8 cellular contexts compared by ENCODE assay signal in the genomic region with DNA sequence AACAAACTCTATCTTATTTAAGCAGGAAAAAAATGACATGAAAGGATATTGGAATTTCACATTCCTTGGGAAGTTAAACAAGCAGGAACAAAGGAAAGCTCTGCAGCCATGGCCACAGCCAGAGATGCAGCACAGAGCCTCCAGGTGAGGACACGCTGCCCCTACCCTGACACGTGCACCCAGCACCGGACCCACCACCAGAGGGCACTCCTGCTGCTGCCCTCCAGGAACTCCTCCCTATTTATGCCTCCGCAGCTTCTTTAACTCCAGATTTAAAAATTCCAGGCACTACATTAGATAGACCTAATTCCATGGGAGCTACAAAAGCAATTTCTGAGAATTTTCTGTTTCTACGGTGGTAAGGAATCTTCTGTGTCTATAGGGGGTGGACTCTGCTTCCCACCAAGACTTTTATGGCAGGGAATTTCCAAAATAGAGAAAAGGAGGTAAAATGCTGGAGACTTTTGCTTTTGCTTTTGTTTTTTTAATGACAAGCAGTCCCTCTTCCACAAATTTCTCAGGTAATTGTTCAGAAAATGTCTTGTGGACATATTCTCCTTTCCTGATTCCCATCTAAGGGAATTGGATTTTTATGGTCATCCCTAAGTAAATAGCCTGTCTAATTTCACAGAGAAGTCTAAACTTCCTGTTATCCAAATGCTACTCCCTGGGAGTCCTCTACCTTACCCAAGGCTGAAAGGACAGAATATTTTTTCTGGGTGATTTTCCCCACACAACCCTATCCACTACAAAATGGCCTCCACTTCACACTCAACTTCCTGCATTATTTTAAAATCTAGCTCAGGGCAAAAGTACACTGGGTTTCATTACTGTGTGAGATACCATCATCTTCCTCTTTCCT.
DNase-seq lines count a peak whose midpoint lies in the region; ATAC-seq and TF ChIP-seq lines count a peak whose summit lies in the region.

No MANE protein-coding gene starts in this region.

- no peaks in the 10 kb centered on the region for H3K36me3 ChIP-seq in A673 (ENCODE audit: insufficient read depth, low read length, poor library complexity, severe bottlenecking)

- no peaks in the 10 kb centered on the region for H3K27me3 ChIP-seq in A673 (replicated peaks; ENCODE audit: insufficient read depth, low read depth, low read length, poor library complexity)
- H3K27me3 ChIP-seq in right cardiac atrium (ENCODE audit: control insufficient read depth, insufficient read depth), result no peaks in the 10 kb centered on the region

- intact Hi-C loops in A673 (cut with micrococcal nuclease; ENCODE audit: unreplicated experiment) (loop anchor here (2.0 kb wide), 1 partner anchor 126 kb away; no protein-coding TSS in a partner anchor), right cardiac atrium (cut with DNase I) (loop anchor here in 1 of 4 donors (5.0 kb wide), 1 partner anchor 122 kb away; no protein-coding TSS in a partner anchor)

- H3K4me1 ChIP-seq in A673 (ENCODE audit: insufficient read depth, low read length, poor library complexity, severe bottlenecking), result no peaks in the 10 kb centered on the region
- H3K4me1 ChIP-seq in right cardiac atrium (ENCODE audit: control insufficient read depth, insufficient read depth, low read length), result no peaks in the 10 kb centered on the region

- POLR2A ChIA-PET in A673 (lab: Charles Lee; ENCODE audit: low non-redundant PET) (no interaction called here), RWPE1 (lab: Yijun Ruan, JAX; ENCODE audit: low non-redundant PET) (no interaction called here)

- WGBS in right cardiac atrium, result 44% methylated on average over 5 of the region's 5 CpGs

- H3K27ac ChIP-seq in A673 (ENCODE audit: low read depth, low read length, poor library complexity, severe bottlenecking), result no peak overlapping the region
- H3K27ac ChIP-seq in RWPE1, result no peak overlapping the region
- H3K27ac ChIP-seq in right cardiac atrium (ENCODE audit: low read length), result no peak overlapping the region

- ATAC-seq in GM18502 (IDR thresholded peaks at IDR 0.05; ENCODE audit: poor library complexity, unreplicated experiment), result peak; percentile 80
- ATAC-seq in HG03442 (IDR thresholded peaks at IDR 0.05; ENCODE audit: unreplicated experiment), result peak; percentile 86
- peak; percentile 56 to 59 for ATAC-seq in right cardiac atrium

- H3K4me3 ChIP-seq in A673 (ENCODE audit: low read depth, low read length, poor library complexity, severe bottlenecking) (no peak overlapping the region), right cardiac atrium (ENCODE audit: low read length) (no peak overlapping the region)

- BruUV-seq in A673 (replicated peaks; lab: Mats Ljungman, UMichigan), result no TSS peak

- peak; percentile 78 for TF ChIP-seq CTCF in A673 (conservative IDR thresholded peaks at IDR 0.05; ENCODE audit: low read depth, low read length)
- TF ChIP-seq CTCF in RWPE1 (conservative IDR thresholded peaks at IDR 0.05; ENCODE audit: low read depth), result peak; percentile 28; the same call in 1 of the 2 replicates

- peak; percentile 45 for DNase-seq in A673 (ENCODE audit: low spot score)
- peak; percentile 5 for DNase-seq in RWPE1 (ENCODE audit: low spot score)
- DNase-seq in activated naive CD4-positive, alpha-beta T cell treated with Interleukin-2 at 50 U/mL for 16 hours, result peak; percentile 73
- peak; percentile 32 to 82 (median 79) for DNase-seq in right cardiac atrium
- DNase-seq in stimulated activated CD4-positive, alpha-beta T cell treated with anti-CD3 and anti-CD28 coated beads, Interleukin-1b, Interleukin-23, amount 100 ng/mL, for 4 hours (ENCODE audit: low read depth in 2 of 2), result peak; percentile 18 to 46
- DNase-seq in midbrain (lab: John Stamatoyannopoulos, UW), result no peak

- H3K9me3 ChIP-seq in A673 (ENCODE audit: low read depth, low read length, poor library complexity, severe bottlenecking) (no peaks in the 10 kb centered on the region), right cardiac atrium (ENCODE audit: control insufficient read depth, low read length) (no peaks in the 10 kb centered on the region)

- CTCF ChIA-PET in A673 (lab: Charles Lee) (interaction anchor here (0.6 to 1.0 kb wide), 2 partner anchors 108 to 125 kb away, joined by 3 to 4 read pairs; no protein-coding TSS in a partner anchor), RWPE1 (lab: Yijun Ruan, JAX) (interaction anchor here (0.6 to 1.4 kb wide), 3 partner anchors 10 to 126 kb away, joined by 3 to 6 read pairs (median 3); no protein-coding TSS in a partner anchor)
